ENCODE assay signal across 19 cellular contexts in the genomic region with DNA sequence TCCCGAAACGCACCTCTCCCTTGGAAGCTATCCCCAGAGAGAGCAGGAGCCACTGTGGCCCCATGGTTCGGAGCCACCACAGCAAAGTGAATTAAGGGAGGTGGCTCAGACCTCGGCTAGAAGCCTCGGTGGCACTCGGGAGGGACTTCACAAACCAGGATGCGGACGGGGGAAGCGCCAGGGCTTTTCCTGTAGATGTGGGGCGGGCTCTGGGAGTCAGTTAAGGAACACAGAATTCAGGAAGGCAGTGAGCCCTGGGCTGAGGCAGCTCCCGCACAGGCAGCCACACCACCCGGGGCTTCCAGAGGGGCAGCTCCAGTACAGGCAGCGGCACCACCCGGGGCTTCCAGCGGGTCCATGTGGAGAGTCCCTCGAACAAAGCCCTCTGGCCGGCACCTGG.
"Had no signal": no experiment of that assay in that cellular context is flagged by ENCODE, and none has a peak within 500 bp of the region (broad histone marks: within the 10 kb centered on the region; RNA-seq: fewer than 3 reads in every experiment).

No MANE protein-coding gene starts in this region.

- H3K27me3 ChIP-seq: vagina had no signal

- DNase-seq: activated CD4-positive, alpha-beta T cell treated with anti-CD3 and anti-CD28 coated beads for 48 hours; activated CD8-positive, alpha-beta memory T cell treated with anti-CD3 and anti-CD28 coated beads for 24 hours; activated naive CD4-positive, alpha-beta T cell treated with Interleukin-2 at 50 U/mL for 16 hours; hippocampal formation; midbrain; naive B cell; retina; stimulated activated naive CD8-positive, alpha-beta T cell treated with anti-CD3 and anti-CD28 coated beads, Interleukin-15, Interleukin-2, amounts not matched to agents 100 U/mL and 50 U/mL, for 24 hours; T-helper 17 cell; transverse colon; WERI-Rb-1 had no signal

- H3K4me1 ChIP-seq: parathyroid adenoma, transverse colon had no signal

- H3K4me3 ChIP-seq: lung, skin epidermis, transverse colon, vagina had no signal

- H3K9me3 ChIP-seq: neutrophil, transverse colon, vagina had no signal

- ATAC-seq: stimulated activated naive CD8-positive, alpha-beta T cell treated with anti-CD3 and anti-CD28 coated beads, Interleukin-15, Interleukin-2, amounts not matched to agents 100 U/mL and 50 U/mL, for 24 hours; T-helper 17 cell had no signal

- H3K36me3 ChIP-seq: neutrophil, transverse colon, vagina, WERI-Rb-1 had no signal

- H3K27ac ChIP-seq: neutrophil, parathyroid adenoma, skin epidermis, transverse colon, vagina, WERI-Rb-1 had no signal

- H3K9ac ChIP-seq: parathyroid adenoma had no signal

- FAIRE-seq: astrocyte, bronchial epithelial cell, keratinocyte had no signal
